13 cellular contexts compared by ENCODE assay signal in the genomic region with DNA sequence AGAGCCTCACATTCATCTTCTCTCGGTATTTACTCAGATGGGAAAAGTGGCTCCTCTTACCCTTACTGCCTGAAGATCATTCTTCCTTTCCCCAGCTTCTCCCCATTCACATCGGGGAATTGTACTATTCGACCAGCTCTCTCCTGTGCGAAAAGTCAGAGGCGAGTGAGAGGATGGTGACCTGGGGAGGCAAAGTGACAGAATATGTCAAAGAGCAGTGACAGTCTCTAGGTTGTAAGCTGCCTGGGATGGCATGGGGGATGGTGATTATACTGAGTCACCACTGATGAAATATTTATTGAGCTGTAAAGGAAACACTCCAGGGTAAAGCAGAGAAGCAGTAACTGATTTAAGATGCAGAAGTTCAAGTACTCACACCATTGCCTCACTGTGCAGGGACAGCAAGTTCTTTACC. TPM values are rescaled to one million over a fixed set of nuclear protein-coding genes. Genes with fewer than 3 reads are reported as not detected.
A peak's percentile ranks its signal among the peaks of the same experiment; 100 is the strongest.
DNase-seq lines count a peak whose midpoint lies in the region; ATAC-seq and TF ChIP-seq lines count a peak whose summit lies in the region.
"Had no signal": no experiment of that assay in that cellular context is flagged by ENCODE, and none has a peak within 500 bp of the region (broad histone marks: within the 10 kb centered on the region; RNA-seq: fewer than 3 reads in every experiment).

No MANE protein-coding gene starts in this region.

- H3K36me3 Mint-ChIP-seq in stimulated activated naive B cell treated with anti-CD40 and anti-IgM and Interleukin-4, amounts not matched to agents 10 μg/mL and 1 μg/mL and 100 μg/mL, for 72 hours, result peaks cover 0 to 2% of the 10 kb centered on the region in 2 donors

- H3K27me3 ChIP-seq in mammary epithelial cell (ENCODE audit: insufficient read depth, low read length) (no peaks in the 10 kb centered on the region), neutrophil (no peaks in the 10 kb centered on the region), Karpas-422 (ENCODE audit: low read length) (no peaks in the 10 kb centered on the region)
- H3K27me3 ChIP-seq: heart right ventricle, sigmoid colon had no signal

- H3K36me3 ChIP-seq in mammary epithelial cell (ENCODE audit: insufficient read depth, low read length), result no peaks in the 10 kb centered on the region
- no peaks in the 10 kb centered on the region for H3K36me3 ChIP-seq in neutrophil
- no peaks in the 10 kb centered on the region for H3K36me3 ChIP-seq in Karpas-422 (ENCODE audit: insufficient read depth, low read length)
- H3K36me3 ChIP-seq: heart right ventricle, MG63, sigmoid colon had no signal

- ATAC-seq in GM21529 (IDR thresholded peaks at IDR 0.05; ENCODE audit: unreplicated experiment) (no peak), GM18873 (IDR thresholded peaks at IDR 0.05; ENCODE audit: low FRiP score, unreplicated experiment) (no peak)
- no peak for ATAC-seq in stimulated activated naive B cell treated with anti-CD40 and anti-IgM and Interleukin-4, amounts not matched to agents 10 μg/mL and 1 μg/mL and 100 μg/mL, for 72 hours (replicated peaks)

- H3K4me1 ChIP-seq in mammary epithelial cell (ENCODE audit: insufficient read depth, low read length), result peaks cover 9% of the 10 kb centered on the region
- peaks cover 51 to 59% of the 10 kb centered on the region in 2 experiments for H3K4me1 ChIP-seq in neutrophil (ENCODE audit: control insufficient read depth in 1 of 2, insufficient read depth in 1 of 2, low read depth in 1 of 2, low read length in 1 of 2)
- no peaks in the 10 kb centered on the region for H3K4me1 ChIP-seq in Karpas-422 (ENCODE audit: low read length)
- H3K4me1 ChIP-seq: sigmoid colon had no signal

- H2AFZ ChIP-seq in mammary epithelial cell (ENCODE audit: low read depth, low read length) (no peak overlapping the region), Karpas-422 (ENCODE audit: low read length) (no peak overlapping the region)

- no peak overlapping the region for H3K27ac Mint-ChIP-seq in stimulated activated naive B cell treated with anti-CD40 and anti-IgM and Interleukin-4, amounts not matched to agents 10 μg/mL and 1 μg/mL and 100 μg/mL, for 72 hours
- H3K27ac Mint-ChIP-seq: activated T-helper 2 cell treated with anti-CD3 and anti-CD28 coated beads, Interferon-gamma antibody, Interleukin-2, Interleukin-4, amounts not matched to agents 10 μg/mL and 5 μg/mL and 100 μg/mL, durations not matched to agents 14 hours and 24 hours and 36 hours had no signal

- DNase-seq in DMS53 treated with DMSO at 0.1 percent for 48 hours (lab: John Stamatoyannopoulos, UW; ENCODE audit: unreplicated experiment) (peak; percentile 71), MV-4-11 (lab: John Stamatoyannopoulos, UW) (peak; percentile 8), mammary epithelial cell (peak; percentile 39), Karpas-422 (no peak)
- no peak for DNase-seq in stimulated activated naive B cell treated with anti-CD40 and anti-IgM and Interleukin-4, amounts not matched to agents 10 μg/mL and 1 μg/mL and 100 μg/mL, for 72 hours
- DNase-seq: DND-41, heart right ventricle, MG63, sigmoid colon had no signal

- no peak overlapping the region for H3K9ac ChIP-seq in mammary epithelial cell (ENCODE audit: insufficient read depth, low read length)
- H3K9ac ChIP-seq in Karpas-422 (ENCODE audit: low read length), result no peak overlapping the region

- TF ChIP-seq CTCF in mammary epithelial cell (conservative IDR thresholded peaks at IDR 0.05 in 1 of 2, IDR thresholded peaks at IDR 0.05 in 1 of 2; ENCODE audit: extremely low read depth in 1 of 2, insufficient read depth in 1 of 2, low read depth in 1 of 2, low read length in 2 of 2), result no peak
- no peak for TF ChIP-seq CTCF in neutrophil (IDR thresholded peaks at IDR 0.05)

- CTCF ChIA-PET in mammary epithelial cell (lab: Charles Lee; ENCODE audit: low non-redundant PET), result interaction anchor here (0.6 kb wide), 2 partner anchors 85 to 149 kb away, joined by 3 read pairs; no protein-coding TSS in a partner anchor

- H3K9me3 Mint-ChIP-seq in stimulated activated naive B cell treated with anti-CD40 and anti-IgM and Interleukin-4, amounts not matched to agents 10 μg/mL and 1 μg/mL and 100 μg/mL, for 72 hours, result no peaks in the 10 kb centered on the region
- H3K9me3 Mint-ChIP-seq: activated T-helper 2 cell treated with anti-CD3 and anti-CD28 coated beads, Interferon-gamma antibody, Interleukin-2, Interleukin-4, amounts not matched to agents 10 μg/mL and 5 μg/mL and 100 μg/mL, durations not matched to agents 14 hours and 24 hours and 36 hours had no signal

- in situ Hi-C loops in mammary epithelial cell (cut with MboI; ENCODE audit: low sequenced_read_pairs in 2 of 2), result no loop called here

- 91% methylated on average over 5 of the region's 5 CpGs for WGBS in mammary epithelial cell (ENCODE audit: low coverage, missing lambda C conversion rate)

- no TSS peak for BruUV-seq in mammary epithelial cell (replicated peaks; lab: Mats Ljungman, UMichigan)

- H4K20me1 ChIP-seq in mammary epithelial cell (ENCODE audit: insufficient read depth, low read length) (no peaks in the 10 kb centered on the region), Karpas-422 (ENCODE audit: insufficient read depth, low read depth, low read length) (no peaks in the 10 kb centered on the region)

- H3K27ac ChIP-seq in mammary epithelial cell (ENCODE audit: insufficient read depth, low read depth, low read length) (no peak overlapping the region), neutrophil (peak overlapping the region; percentile 83), Karpas-422 (ENCODE audit: low read length) (no peak overlapping the region)
- H3K27ac ChIP-seq: heart right ventricle, sigmoid colon had no signal

- intact Hi-C loops in mammary epithelial cell (cut with micrococcal nuclease), result no loop called here

- H3K4me2 ChIP-seq in mammary epithelial cell (ENCODE audit: insufficient read depth, low read depth, low read length) (no peak overlapping the region), Karpas-422 (ENCODE audit: low read depth, low read length, poor library complexity, severe bottlenecking) (no peak overlapping the region)

- H3K4me3 Mint-ChIP-seq in stimulated activated naive B cell treated with anti-CD40 and anti-IgM and Interleukin-4, amounts not matched to agents 10 μg/mL and 1 μg/mL and 100 μg/mL, for 72 hours, result no peak overlapping the region

- H3K79me2 ChIP-seq in mammary epithelial cell (ENCODE audit: insufficient read depth, low read length) (no peaks in the 10 kb centered on the region), Karpas-422 (ENCODE audit: low read length) (no peaks in the 10 kb centered on the region)

- H3K9me3 ChIP-seq in mammary epithelial cell (replicated peaks; ENCODE audit: insufficient read depth, low read length) (no peaks in the 10 kb centered on the region), neutrophil (no peaks in the 10 kb centered on the region), Karpas-422 (ENCODE audit: low read length) (no peaks in the 10 kb centered on the region)
- H3K9me3 ChIP-seq: heart right ventricle, MG63, sigmoid colon had no signal

- no peaks in the 10 kb centered on the region for H3K9me2 ChIP-seq in Karpas-422 (replicated peaks; ENCODE audit: insufficient read depth, low read length)

- H3K4me1 Mint-ChIP-seq in stimulated activated naive B cell treated with anti-CD40 and anti-IgM and Interleukin-4, amounts not matched to agents 10 μg/mL and 1 μg/mL and 100 μg/mL, for 72 hours, result no peaks in the 10 kb centered on the region

- no peaks in the 10 kb centered on the region for H3K27me3 Mint-ChIP-seq in stimulated activated naive B cell treated with anti-CD40 and anti-IgM and Interleukin-4, amounts not matched to agents 10 μg/mL and 1 μg/mL and 100 μg/mL, for 72 hours

- dilution Hi-C loops in mammary epithelial cell (cut with HindIII; ENCODE audit: low sequenced_read_pairs), result loop anchor here (5.0 kb wide), 1 partner anchor 90 kb away; no protein-coding TSS in a partner anchor

- H3K4me3 ChIP-seq in mammary epithelial cell (replicated peaks in 1 of 3; ENCODE audit: insufficient read depth in 1 of 3, low read depth in 2 of 3, low read length in 3 of 3) (no peak overlapping the region), neutrophil (ENCODE audit: low read depth in 1 of 2, low read length in 1 of 2) (no peak overlapping the region), Karpas-422 (ENCODE audit: low read length) (no peak overlapping the region)
- H3K4me3 ChIP-seq: heart right ventricle, MG63, sigmoid colon had no signal

RNA-seq across cellular contexts. Expression of a gene that starts 46.8 kb away (rescaled TPM):
- total RNA-seq in mammary epithelial cell, result 10 to 100 TPM; 26.3 to 47.0 TPM
- polyA plus RNA-seq in mammary epithelial cell, result 16.5 TPM
- 76.2 TPM for polyA minus RNA-seq in mammary epithelial cell
- total RNA-seq in Karpas-422 (2014; rRNA removed; shearing (Covaris generic); ENCODE audit: low replicate concordance), result 101 and 150 TPM in 2 replicates

Comparison
In these comparisons a context has a peak if more than half of its experiments do, and no peak if none do; other contexts are left out.
1. DNase-seq: peak in DMS53 treated with DMSO at 0.1 percent for 48 hours (single experiment), MV-4-11 (single experiment) and mammary epithelial cell (single experiment); none in Karpas-422 (single experiment) and stimulated activated naive B cell treated with anti-CD40 and anti-IgM and Interleukin-4, amounts not matched to agents 10 μg/mL and 1 μg/mL and 100 μg/mL, for 72 hours (single experiment).